Comparison of ENCODE assay signal across 28 cellular contexts in genomic region chr1:19769211-19769932, GRCh38. TPM values are rescaled to one million over a fixed set of nuclear protein-coding genes. Genes with fewer than 3 reads are reported as not detected.
A peak's percentile ranks its signal among the peaks of the same experiment; 100 is the strongest.
DNase-seq lines count a peak whose midpoint lies in the region; ATAC-seq and TF ChIP-seq lines count a peak whose summit lies in the region.
"Had no signal": no experiment of that assay in that cellular context is flagged by ENCODE, and none has a peak within 500 bp of the region (broad histone marks: within the 10 kb centered on the region; RNA-seq: fewer than 3 reads in every experiment).

No MANE protein-coding gene starts in this region.

- H4K8ac ChIP-seq in neuronal stem cell (ENCODE audit: low read depth, low read length) = no peak overlapping the region

- ATAC-seq in heart left ventricle = no peak
- ATAC-seq: activated CD8-positive, alpha-beta T cell treated with anti-CD3 and anti-CD28 coated beads, Interleukin-2, amount 10 ng/mL, durations not matched to agents 7 days and 5 days; activated T-helper 17 cell treated with anti-CD3 and anti-CD28 coated beads, Interleukin-2, amount 50 U/mL, for 72 hours; left lung; psoas muscle had no signal

- peak overlapping the region; percentile 30 for H3K27ac ChIP-seq in cardiac muscle cell
- H3K27ac ChIP-seq in heart left ventricle = no peak overlapping the region
- H3K27ac ChIP-seq in ectodermal cell (ENCODE audit: insufficient read depth, low read depth, low read length, poor library complexity, severe bottlenecking) = peak overlapping the region; percentile 12
- no peak overlapping the region for H3K27ac ChIP-seq in neuronal stem cell (replicated peaks; ENCODE audit: low read length)
- H3K27ac ChIP-seq: adrenal gland, epithelial cell of prostate, left lung, psoas muscle, sigmoid colon had no signal

- H3K4me2 ChIP-seq in neuronal stem cell (ENCODE audit: insufficient read depth, low read length, poor library complexity, severe bottlenecking) = no peak overlapping the region
- H3K4me2 ChIP-seq: SK-N-SH had no signal

- intact Hi-C loops in heart left ventricle (cut with DNase I) = no loop called here

- H2BK5ac ChIP-seq in neuronal stem cell (ENCODE audit: low read length) = peak overlapping the region; percentile 15

- H3K36me3 ChIP-seq in cardiac muscle cell (no peaks in the 10 kb centered on the region), heart left ventricle (peaks cover 0 to 38% (median 15%) of the 10 kb centered on the region in 9 donors), ectodermal cell (ENCODE audit: control insufficient read depth, insufficient read depth, low read length) (no peaks in the 10 kb centered on the region), neuronal stem cell (replicated peaks in 1 of 2; ENCODE audit: control insufficient read depth in 2 of 2, insufficient read depth in 2 of 2, low read length in 2 of 2) (no peaks in the 10 kb centered on the region)
- H3K36me3 ChIP-seq: brain microvascular endothelial cell had no signal

- H3K4me1 ChIP-seq in cardiac muscle cell (ENCODE audit: low read depth) = peaks cover 13% of the 10 kb centered on the region
- H3K4me1 ChIP-seq in heart left ventricle = peaks cover 0 to 5% (median 0%) of the 10 kb centered on the region in 12 donors
- peaks cover 21% of the 10 kb centered on the region for H3K4me1 ChIP-seq in ectodermal cell (ENCODE audit: control insufficient read depth, insufficient read depth, low read length)
- H3K4me1 ChIP-seq in neuronal stem cell (ENCODE audit: control insufficient read depth in 2 of 2, insufficient read depth in 1 of 2, low read depth in 1 of 2, low read length in 2 of 2) = peaks cover 0 to 14% of the 10 kb centered on the region in 2 donors
- H3K4me1 ChIP-seq: adrenal gland, left lung, psoas muscle, sigmoid colon had no signal

- no peak overlapping the region for H2BK15ac ChIP-seq in neuronal stem cell (ENCODE audit: low read length)

- peak overlapping the region; percentile 32 for H3K18ac ChIP-seq in neuronal stem cell (ENCODE audit: low read length)

- no peak overlapping the region for H3K4ac ChIP-seq in neuronal stem cell (ENCODE audit: low read length)

- no peak overlapping the region for H2BK12ac ChIP-seq in neuronal stem cell (ENCODE audit: low read length)

- TF ChIP-seq POLR2A in heart left ventricle (IDR thresholded peaks at IDR 0.05) = no peak

- H2AFZ ChIP-seq in neuronal stem cell (ENCODE audit: low read length) = no peak overlapping the region

- no peak for DNase-seq in cardiac muscle cell (ENCODE audit: low read depth in 1 of 2, low spot score in 1 of 2)
- no peak for DNase-seq in heart left ventricle
- no peak for DNase-seq in neuronal stem cell (ENCODE audit: low spot score)
- DNase-seq in hippocampal formation (lab: John Stamatoyannopoulos, UW) = no peak
- no peak for DNase-seq in stimulated activated CD4-positive, alpha-beta T cell treated with anti-CD3 and anti-CD28 coated beads, Interleukin-1b, Interleukin-23, amount 100 ng/mL, for 48 hours
- no peak for DNase-seq in NCI-H2171 (lab: John Stamatoyannopoulos, UW)
- no peak for DNase-seq in NCI-H1694 treated with DMSO at 0.1 percent for 48 hours (lab: John Stamatoyannopoulos, UW)
- DNase-seq: 8988T; activated CD4-positive, CD25-positive, alpha-beta regulatory T cell treated with anti-CD3 and anti-CD28 coated beads, Interleukin-2, amount 50 U/mL, for 72 hours; activated CD8-positive, alpha-beta T cell treated with anti-CD3 and anti-CD28 coated beads, Interleukin-2, amount 10 ng/mL, durations not matched to agents 7 days and 5 days; activated naive CD4-positive, alpha-beta T cell treated with anti-CD3 and anti-CD28 coated beads, Interleukin-2, amount 10 ng/mL, durations not matched to agents 7 days and 5 days; adrenal gland; brain microvascular endothelial cell; CD4-positive, alpha-beta T cell; DND-41; effector CD8-positive, alpha-beta T cell; Kasumi-1; left lung; NCI-H1436; psoas muscle; sigmoid colon; SK-N-SH; stimulated activated CD4-positive, alpha-beta T cell treated with anti-CD3 and anti-CD28 coated beads, Interleukin-4, amount 100 ng/mL, for 24 hours had no signal

- H2AK5ac ChIP-seq in neuronal stem cell (ENCODE audit: low read depth, low read length) = no peak overlapping the region

- TF ChIP-seq CTCF in cardiac muscle cell (IDR thresholded peaks at IDR 0.05; ENCODE audit: low read depth, low read length) = no peak
- TF ChIP-seq CTCF in heart left ventricle (IDR thresholded peaks at IDR 0.05) = no peak

- H3K9ac ChIP-seq in neuronal stem cell (ENCODE audit: low read depth, low read length, poor library complexity) = no peak overlapping the region

- 84 to 88% (median 86%) methylated on average over 10 of the region's 10 CpGs for WGBS in heart left ventricle, 4 donors
- WGBS in ectodermal cell, 2 experiments = 72 to 74% methylated on average over 10 of the region's 10 CpGs
- no CpG with 5 or more reads among the region's 10 CpGs for WGBS in neuronal stem cell (ENCODE audit: extremely low coverage in 2 of 2, insufficient read length in 2 of 2, insufficient replicate concordance in 1 of 2), 2 donors

- H3K14ac ChIP-seq in neuronal stem cell (ENCODE audit: low read length) = no peak overlapping the region

- no peak overlapping the region for H3K23ac ChIP-seq in neuronal stem cell (ENCODE audit: low read depth, low read length, poor library complexity)

- H2BK120ac ChIP-seq in neuronal stem cell (ENCODE audit: low read depth, low read length) = no peak overlapping the region

- H3K27me3 ChIP-seq in cardiac muscle cell (no peaks in the 10 kb centered on the region), heart left ventricle (no peaks in the 10 kb centered on the region), ectodermal cell (ENCODE audit: control insufficient read depth, insufficient read depth, low read length, poor library complexity, severe bottlenecking) (no peaks in the 10 kb centered on the region), neuronal stem cell (ENCODE audit: control insufficient read depth in 3 of 3, insufficient read depth in 3 of 3, low read depth in 1 of 3, low read length in 3 of 3) (peaks cover 0 to 38% (median 0%) of the 10 kb centered on the region in 3 experiments)
- H3K27me3 ChIP-seq: adrenal gland, brain microvascular endothelial cell, left lung, sigmoid colon had no signal

- H3K79me1 ChIP-seq in neuronal stem cell (ENCODE audit: low read depth, low read length) = no peaks in the 10 kb centered on the region

- H3K4me3 ChIP-seq in cardiac muscle cell (no peak overlapping the region), heart left ventricle (no peak overlapping the region), ectodermal cell (ENCODE audit: insufficient read depth, low read depth, low read length) (no peak overlapping the region), neuronal stem cell (ENCODE audit: low read length in 2 of 2) (no peak overlapping the region)
- H3K4me3 ChIP-seq: adrenal gland, left lung, psoas muscle, sigmoid colon had no signal

- peak overlapping the region; percentile 48 for H4K91ac ChIP-seq in neuronal stem cell (ENCODE audit: low read depth, low read length, poor library complexity)

- no peaks in the 10 kb centered on the region for H3K9me3 ChIP-seq in cardiac muscle cell (ENCODE audit: low read depth)
- H3K9me3 ChIP-seq in heart left ventricle = no peaks in the 10 kb centered on the region
- no peaks in the 10 kb centered on the region for H3K9me3 ChIP-seq in ectodermal cell (ENCODE audit: control insufficient read depth, low read length)
- no peaks in the 10 kb centered on the region for H3K9me3 ChIP-seq in neuronal stem cell (replicated peaks in 1 of 2; ENCODE audit: control insufficient read depth in 2 of 2, insufficient read depth in 1 of 2, low read depth in 1 of 2, low read length in 2 of 2)
- H3K9me3 ChIP-seq: adrenal gland, left lung, psoas muscle, sigmoid colon, SK-N-SH had no signal

RNA-seq across cellular contexts. Expression of gene TMCO4, which starts 30.3 kb away (rescaled TPM):
- 2.2 and 2.6 TPM in 2 replicates for total RNA-seq in cardiac muscle cell
- polyA plus RNA-seq in cardiac muscle cell = 1.3 and 2.5 TPM in 2 replicates
- 10 to 100 TPM in 4 of 9 donors, 1 to 10 TPM in 5; 6.3 to 14.3 (median 9.6) TPM for total RNA-seq in heart left ventricle
- polyA plus RNA-seq in heart left ventricle = 1 to 10 TPM; 6.4 to 7.6 TPM
- 0.69 TPM for polyA plus RNA-seq in ectodermal cell (2013, experiment 1 of 4)
- 0.36 TPM for polyA plus RNA-seq in ectodermal cell (2013, experiment 2 of 4)
- polyA plus RNA-seq in ectodermal cell (2013, experiment 3 of 4) = 0.85 TPM
- 0.24 TPM for polyA plus RNA-seq in ectodermal cell (2013, experiment 4 of 4)
- 0.38 TPM for polyA plus RNA-seq in neuronal stem cell (2013, experiment 1 of 2)
- polyA plus RNA-seq in neuronal stem cell (2013, experiment 2 of 2) = 0.35 TPM

RNA-seq across cellular contexts. Expression of gene RNF186, which starts 45.7 kb away (rescaled TPM):
- total RNA-seq in cardiac muscle cell = not detected in 2 replicates
- not detected in 2 replicates for polyA plus RNA-seq in cardiac muscle cell
- not detected for total RNA-seq in heart left ventricle
- not detected for polyA plus RNA-seq in heart left ventricle
- not detected for polyA plus RNA-seq in ectodermal cell (2013, experiment 1 of 4)
- polyA plus RNA-seq in ectodermal cell (2013, experiment 2 of 4) = not detected
- polyA plus RNA-seq in ectodermal cell (2013, experiment 3 of 4) = not detected
- polyA plus RNA-seq in ectodermal cell (2013, experiment 4 of 4) = not detected
- polyA plus RNA-seq in neuronal stem cell (2013, experiment 1 of 2) = not detected
- not detected for polyA plus RNA-seq in neuronal stem cell (2013, experiment 2 of 2)
- total RNA-seq: activated CD8-positive, alpha-beta T cell treated with anti-CD3 and anti-CD28 coated beads, Interleukin-2, amount 10 ng/mL, durations not matched to agents 7 days and 5 days; activated T-helper 17 cell treated with anti-CD3 and anti-CD28 coated beads, Interleukin-2, amount 50 U/mL, for 72 hours; adrenal gland; CD4-positive, alpha-beta T cell; glomerular endothelial cell; left lung; NCI-H460; psoas muscle; sigmoid colon had no signal
- polyA plus RNA-seq: adrenal gland, SK-N-SH had no signal

Comparison
In these comparisons a context has a peak if more than half of its experiments do, and no peak if none do; other contexts are left out.
1. H3K27ac ChIP-seq: peak in cardiac muscle cell (single experiment) and ectodermal cell (single experiment); none in heart left ventricle (0 of 12) and neuronal stem cell (single experiment).